ENCODE assay signal across 9 cellular contexts in the genomic region with DNA sequence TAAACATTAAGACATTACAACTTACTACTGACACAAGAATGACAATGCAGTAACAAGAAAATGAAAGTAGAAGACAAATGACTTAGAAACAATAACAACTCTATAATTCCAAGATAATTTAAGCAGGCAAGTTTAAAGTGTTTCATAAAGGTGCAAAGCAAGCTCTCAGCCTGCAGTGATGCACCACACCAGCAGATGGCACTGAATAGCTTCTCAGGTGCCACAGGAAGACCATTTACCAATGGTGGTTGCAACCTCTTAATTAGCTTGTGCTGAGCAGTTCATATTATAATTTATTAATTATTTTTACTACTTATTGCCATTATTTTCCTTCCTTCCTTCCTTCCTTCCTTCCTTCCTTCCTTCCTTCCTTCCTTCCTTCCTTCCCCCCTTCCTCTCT.
DNase-seq lines count a peak whose midpoint lies in the region; ATAC-seq lines count a peak whose summit lies in the region.
"Had no signal": no experiment of that assay in that cellular context is flagged by ENCODE, and none has a peak within 500 bp of the region (broad histone marks: within the 10 kb centered on the region; RNA-seq: fewer than 3 reads in every experiment).

No MANE protein-coding gene starts in this region.

- H3K27me3 ChIP-seq in adipocyte (replicated peaks; ENCODE audit: control insufficient read depth, insufficient read depth, low read length): no peaks in the 10 kb centered on the region
- H3K27me3 ChIP-seq: BLaER1 had no signal

- no peak overlapping the region for H3K9ac ChIP-seq in adipocyte (ENCODE audit: low read length)
- H3K9ac ChIP-seq: BLaER1 had no signal

- H3K27me3 Mint-ChIP-seq in activated T-helper 1 cell treated with anti-CD3 and anti-CD28 coated beads, Interleukin-12 subunit alpha, Interleukin-12 subunit beta, Interleukin-2, Interleukin-4 antibody, amounts not matched to agents 30 ng/mL and 10 ng/mL and 1 ng/mL, durations not matched to agents 14 hours and 24 hours and 36 hours (ENCODE audit: insufficient read depth): no peaks in the 10 kb centered on the region

- no peak overlapping the region for H3K4me3 ChIP-seq in adipocyte (ENCODE audit: low read length)
- H3K4me3 ChIP-seq: BLaER1 had no signal

- no peaks in the 10 kb centered on the region for H3K4me1 ChIP-seq in adipocyte (ENCODE audit: control insufficient read depth, insufficient read depth, low read length)
- H3K4me1 ChIP-seq: BLaER1 had no signal

- H3K36me3 ChIP-seq in adipocyte (ENCODE audit: control insufficient read depth, insufficient read depth, low read length, severe bottlenecking): no peaks in the 10 kb centered on the region
- H3K36me3 ChIP-seq: BLaER1 had no signal

- H3K4me3 Mint-ChIP-seq in activated T-helper 1 cell treated with anti-CD3 and anti-CD28 coated beads, Interleukin-12 subunit alpha, Interleukin-12 subunit beta, Interleukin-2, Interleukin-4 antibody, amounts not matched to agents 30 ng/mL and 10 ng/mL and 1 ng/mL, durations not matched to agents 14 hours and 24 hours and 36 hours: no peak overlapping the region

- DNase-seq in NCI-H1694 (lab: John Stamatoyannopoulos, UW) (peak; percentile 20), NCI-H1694 treated with DMSO at 0.1 percent for 48 hours (lab: John Stamatoyannopoulos, UW) (no peak), NCI-H526 treated with DMSO at 0.1 percent for 48 hours (lab: John Stamatoyannopoulos, UW) (peak; percentile 59), adipocyte (ENCODE audit: low read depth) (peak; percentile 31), iris pigment epithelial cell (ENCODE audit: low read depth) (peak; percentile 55)
- peak; percentile 15 for DNase-seq in stimulated activated CD8-positive, alpha-beta memory T cell treated with anti-CD3 and anti-CD28 coated beads, Interleukin-12 subunit alpha, Interleukin-12 subunit beta, amount 100 ng/mL, for 1 hour (ENCODE audit: low read depth)
- DNase-seq in activated T-helper 1 cell treated with anti-CD3 and anti-CD28 coated beads, Interleukin-12 subunit alpha, Interleukin-12 subunit beta, Interleukin-2, Interleukin-4 antibody, amounts not matched to agents 30 ng/mL and 10 ng/mL and 1 ng/mL, durations not matched to agents 14 hours and 24 hours and 36 hours (ENCODE audit: low spot score): no peak

- intact Hi-C loops in activated T-helper 1 cell treated with anti-CD3 and anti-CD28 coated beads, Interleukin-12 subunit alpha, Interleukin-12 subunit beta, Interleukin-2, Interleukin-4 antibody, amounts not matched to agents 30 ng/mL and 10 ng/mL and 1 ng/mL, durations not matched to agents 14 hours and 24 hours and 36 hours (cut with micrococcal nuclease): loop anchor here (10.0 kb wide), 1 partner anchor 1536 kb away; no protein-coding TSS in a partner anchor

- H3K4me1 Mint-ChIP-seq in activated T-helper 1 cell treated with anti-CD3 and anti-CD28 coated beads, Interleukin-12 subunit alpha, Interleukin-12 subunit beta, Interleukin-2, Interleukin-4 antibody, amounts not matched to agents 30 ng/mL and 10 ng/mL and 1 ng/mL, durations not matched to agents 14 hours and 24 hours and 36 hours (ENCODE audit: low read depth): no peaks in the 10 kb centered on the region

- no peak overlapping the region for H3K27ac Mint-ChIP-seq in activated T-helper 1 cell treated with anti-CD3 and anti-CD28 coated beads, Interleukin-12 subunit alpha, Interleukin-12 subunit beta, Interleukin-2, Interleukin-4 antibody, amounts not matched to agents 30 ng/mL and 10 ng/mL and 1 ng/mL, durations not matched to agents 14 hours and 24 hours and 36 hours

- peaks cover 11% of the 10 kb centered on the region for H3K9me3 ChIP-seq in adipocyte (ENCODE audit: control insufficient read depth, low read length)

- H3K36me3 Mint-ChIP-seq in activated T-helper 1 cell treated with anti-CD3 and anti-CD28 coated beads, Interleukin-12 subunit alpha, Interleukin-12 subunit beta, Interleukin-2, Interleukin-4 antibody, amounts not matched to agents 30 ng/mL and 10 ng/mL and 1 ng/mL, durations not matched to agents 14 hours and 24 hours and 36 hours (ENCODE audit: low read depth): no peaks in the 10 kb centered on the region

- H3K9me3 Mint-ChIP-seq in activated T-helper 1 cell treated with anti-CD3 and anti-CD28 coated beads, Interleukin-12 subunit alpha, Interleukin-12 subunit beta, Interleukin-2, Interleukin-4 antibody, amounts not matched to agents 30 ng/mL and 10 ng/mL and 1 ng/mL, durations not matched to agents 14 hours and 24 hours and 36 hours: no peaks in the 10 kb centered on the region

- ATAC-seq in HG02623 (IDR thresholded peaks at IDR 0.05; ENCODE audit: unreplicated experiment): peak; percentile 63

Comparison
In these comparisons a context has a peak if more than half of its experiments do, and no peak if none do; other contexts are left out.
1. DNase-seq: peak in NCI-H1694 (single experiment), NCI-H526 treated with DMSO at 0.1 percent for 48 hours (single experiment), adipocyte (single experiment), iris pigment epithelial cell (single experiment) and stimulated activated CD8-positive, alpha-beta memory T cell treated with anti-CD3 and anti-CD28 coated beads, Interleukin-12 subunit alpha, Interleukin-12 subunit beta, amount 100 ng/mL, for 1 hour (single experiment); none in NCI-H1694 treated with DMSO at 0.1 percent for 48 hours (single experiment) and activated T-helper 1 cell treated with anti-CD3 and anti-CD28 coated beads, Interleukin-12 subunit alpha, Interleukin-12 subunit beta, Interleukin-2, Interleukin-4 antibody, amounts not matched to agents 30 ng/mL and 10 ng/mL and 1 ng/mL, durations not matched to agents 14 hours and 24 hours and 36 hours (single experiment).